In the genomic region with DNA sequence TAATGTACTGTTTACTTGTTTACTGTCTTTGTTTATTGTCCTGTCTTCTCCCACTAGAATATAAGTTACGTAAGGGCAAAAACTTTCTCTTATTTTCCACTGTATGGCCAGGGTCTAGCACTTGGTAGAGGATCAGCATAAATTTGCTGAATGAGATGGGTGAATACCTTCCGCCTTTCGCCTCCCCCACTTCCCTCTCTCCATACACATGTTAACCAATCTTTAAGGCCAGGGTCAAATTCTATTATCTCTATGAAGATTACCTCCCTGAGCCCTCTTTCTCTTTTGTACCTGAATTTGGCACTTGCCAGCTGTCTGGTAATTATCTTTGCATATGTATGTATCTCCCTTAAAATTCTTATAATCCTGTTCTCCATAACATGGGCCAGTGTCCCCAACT, we compare ENCODE assay signal across 30 cellular contexts. TPM values are rescaled to one million over a fixed set of nuclear protein-coding genes. Genes with fewer than 3 reads are reported as not detected.
A peak's percentile ranks its signal among the peaks of the same experiment; 100 is the strongest.
DNase-seq lines count a peak whose midpoint lies in the region; ATAC-seq, FAIRE-seq and TF ChIP-seq lines count a peak whose summit lies in the region.
"Had no signal": no experiment of that assay in that cellular context is flagged by ENCODE, and none has a peak within 500 bp of the region (broad histone marks: within the 10 kb centered on the region; RNA-seq: fewer than 3 reads in every experiment).

No MANE protein-coding gene starts in this region.

- peaks cover 4% of the 10 kb centered on the region for H3F3A ChIP-seq in SK-N-SH (replicated peaks; ENCODE audit: insufficient read depth)

- H3K27me3 Mint-ChIP-seq in WTC11 (ENCODE audit: low read depth), result no peaks in the 10 kb centered on the region
- H3K27me3 Mint-ChIP-seq: activated CD4-positive, alpha-beta T cell treated with anti-CD3 and anti-CD28 coated beads, Interleukin-2, amount 10 ng/mL, durations not matched to agents 24 days and 14 days had no signal

- H3K27ac Mint-ChIP-seq in WTC11, result peak overlapping the region; percentile 98
- H3K27ac Mint-ChIP-seq: activated CD4-positive, alpha-beta T cell treated with anti-CD3 and anti-CD28 coated beads, Interleukin-2, amount 10 ng/mL, durations not matched to agents 24 days and 14 days; immature natural killer cell; nephron had no signal

- H3K4me2 ChIP-seq in SK-N-SH, result no peak overlapping the region

- no peak for TF ChIP-seq EP300 in SK-N-SH (IDR thresholded peaks at IDR 0.05; ENCODE audit: borderline replicate concordance in 1 of 2, low read depth in 1 of 2, low read length in 1 of 2)

- no peaks in the 10 kb centered on the region for H3K9me2 ChIP-seq in SK-N-SH

- H3K36me3 ChIP-seq in iPS-18a (ENCODE audit: control insufficient read depth, low read depth, low read length) (no peaks in the 10 kb centered on the region), SK-N-SH (replicated peaks in 1 of 2; ENCODE audit: control insufficient read depth in 1 of 2, insufficient read depth in 2 of 2, low read length in 1 of 2) (peaks cover 0 to 3% of the 10 kb centered on the region in 2 experiments)

- POLR2A ChIA-PET in WTC11 (lab: Charles Lee), result no interaction called here
- POLR2A ChIA-PET in SK-N-SH (lab: Yijun Ruan, JAX), result no interaction called here

- H3K4me3 Mint-ChIP-seq in WTC11, result peak overlapping the region; percentile 91
- H3K4me3 Mint-ChIP-seq: immature natural killer cell, nephron had no signal

- H3K27me3 ChIP-seq in iPS-18a (ENCODE audit: control insufficient read depth, insufficient read depth, low read length) (no peaks in the 10 kb centered on the region), SK-N-SH (ENCODE audit: insufficient read depth) (no peaks in the 10 kb centered on the region)
- H3K27me3 ChIP-seq: dorsolateral prefrontal cortex had no signal

- FAIRE-seq in GM19239 (lab: Jason Lieb, UNC) (peak; percentile 64), GM12892 (lab: Jason Lieb, UNC) (no peak)
- FAIRE-seq: D721Med had no signal

- H4K20me1 ChIP-seq in SK-N-SH (ENCODE audit: insufficient read depth), result peaks cover 8% of the 10 kb centered on the region

- TF ChIP-seq RAD21 in SK-N-SH (IDR thresholded peaks at IDR 0.05; ENCODE audit: low read length), result no peak

- CTCF ChIA-PET in WTC11 (lab: Charles Lee) (interaction anchor here (0.6 kb wide), 1 partner anchor 486 kb away, joined by 4 read pairs; the partner anchor contains the start of gene FAM234B), SK-N-SH (lab: Yijun Ruan, JAX) (interaction anchor here (0.6 kb wide), 1 partner anchor 115 kb away, joined by 3 read pairs; no protein-coding TSS in a partner anchor)

- WGBS in SK-N-SH (ENCODE audit: low lambda C conversion rate), result 97% methylated on average over 3 of the region's 3 CpGs

- H3K4me3 ChIP-seq in iPS-18a (ENCODE audit: low read length), result peak overlapping the region; percentile 38
- H3K4me3 ChIP-seq in SK-N-SH (ENCODE audit: low read depth in 2 of 2, low read length in 1 of 2), result no peak overlapping the region
- H3K4me3 ChIP-seq: dorsolateral prefrontal cortex had no signal

- no peak overlapping the region for H2AFZ ChIP-seq in SK-N-SH (ENCODE audit: low read depth)

- DNase-seq in NCI-H82 (lab: John Stamatoyannopoulos, UW) (peak; percentile 50), NCI-H82 treated with DMSO at 0.1 percent for 48 hours (lab: John Stamatoyannopoulos, UW; ENCODE audit: unreplicated experiment) (no peak), GM19239 (ENCODE audit: insufficient read length, low spot score) (no peak), WTC11 (ENCODE audit: low spot score) (no peak), SK-N-SH (no peak), GM12892 (ENCODE audit: insufficient read length) (no peak), GM19240 (ENCODE audit: insufficient read length, low spot score) (no peak)
- DNase-seq: activated CD4-positive, alpha-beta T cell treated with anti-CD3 and anti-CD28 coated beads, Interleukin-2, amount 10 ng/mL, durations not matched to agents 24 days and 14 days; activated naive CD4-positive, alpha-beta T cell treated with anti-CD3 and anti-CD28 coated beads, Interleukin-2, amount 50 U/mL, for 16 hours; amniotic stem cell; dorsolateral prefrontal cortex; foreskin melanocyte; immature natural killer cell; IMR-90; left colon; NCI-H446; NCI-H748 treated with DMSO at 0.1 percent for 48 hours; SIG-M5; stimulated activated CD4-positive, alpha-beta T cell treated with anti-CD3 and anti-CD28 coated beads, Interleukin-15, amount 100 ng/mL, for 24 hours; stimulated activated CD4-positive, alpha-beta T cell treated with anti-CD3 and anti-CD28 coated beads, Interleukin-4, amount 100 ng/mL, for 4 hours; substantia nigra; T-helper 9 cell had no signal

- H3K27ac ChIP-seq in iPS-18a (ENCODE audit: low read length) (peak overlapping the region; percentile 67), SK-N-SH (ENCODE audit: low read depth in 2 of 2, low read length in 1 of 2) (no peak overlapping the region)
- H3K27ac ChIP-seq: 22Rv1, C4-2B, VCaP had no signal

- peak overlapping the region; percentile 34 for H3K9ac ChIP-seq in iPS-18a (ENCODE audit: low read length)
- no peak overlapping the region for H3K9ac ChIP-seq in SK-N-SH

- no peak for TF ChIP-seq CTCF in WTC11 (IDR thresholded peaks at IDR 0.05)
- TF ChIP-seq CTCF in SK-N-SH (IDR thresholded peaks at IDR 0.05), result no peak

- H3K79me2 ChIP-seq in SK-N-SH (ENCODE audit: insufficient read depth), result peaks cover 94% of the 10 kb centered on the region

- H3K9me3 ChIP-seq in iPS-18a (ENCODE audit: control insufficient read depth, low read depth, low read length), result no peaks in the 10 kb centered on the region
- H3K9me3 ChIP-seq in SK-N-SH, result no peaks in the 10 kb centered on the region

- H3K4me1 Mint-ChIP-seq in WTC11, result peaks cover 46% of the 10 kb centered on the region

- H3K4me1 ChIP-seq in iPS-18a (ENCODE audit: control insufficient read depth, low read depth, low read length) (peaks cover 34% of the 10 kb centered on the region), SK-N-SH (ENCODE audit: control insufficient read depth in 1 of 2, insufficient read depth in 2 of 2, low read depth in 1 of 2, low read length in 1 of 2) (peaks cover 0 to 12% of the 10 kb centered on the region in 2 experiments; a peak in 2 of 4 replicates)

- peak; percentile 2; the same call in 1 of the 2 replicates for ATAC-seq in WTC11
- ATAC-seq: HCT116, left colon had no signal

- peaks cover 11% of the 10 kb centered on the region for H3K36me3 Mint-ChIP-seq in WTC11
- H3K36me3 Mint-ChIP-seq: immature natural killer cell had no signal

- TF ChIP-seq POLR2A in GM12892 (IDR thresholded peaks at IDR 0.05; ENCODE audit: low read depth, low read length), result no peak

- no peaks in the 10 kb centered on the region for H3K9me3 Mint-ChIP-seq in WTC11
- H3K9me3 Mint-ChIP-seq: activated CD4-positive, alpha-beta T cell treated with anti-CD3 and anti-CD28 coated beads, Interleukin-2, amount 10 ng/mL, durations not matched to agents 24 days and 14 days; brain; immature natural killer cell; nephron had no signal

TF ChIP-seq in WTC11, 78 proteins besides CTCF, POLR2A, EP300 and RAD21 (continues in another document):
- no peak for TF ChIP-seq ATF1 (CRISPR knock-in tag; IDR thresholded peaks at IDR 0.05)
- TF ChIP-seq, protein P1, sequence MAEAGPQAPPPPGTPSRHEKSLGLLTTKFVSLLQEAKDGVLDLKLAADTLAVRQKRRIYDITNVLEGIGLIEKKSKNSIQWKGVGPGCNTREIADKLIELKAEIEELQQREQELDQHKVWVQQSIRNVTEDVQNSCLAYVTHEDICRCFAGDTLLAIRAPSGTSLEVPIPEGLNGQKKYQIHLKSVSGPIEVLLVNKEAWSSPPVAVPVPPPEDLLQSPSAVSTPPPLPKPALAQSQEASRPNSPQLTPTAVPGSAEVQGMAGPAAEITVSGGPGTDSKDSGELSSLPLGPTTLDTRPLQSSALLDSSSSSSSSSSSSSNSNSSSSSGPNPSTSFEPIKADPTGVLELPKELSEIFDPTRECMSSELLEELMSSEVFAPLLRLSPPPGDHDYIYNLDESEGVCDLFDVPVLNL (CRISPR knock-in tag; IDR thresholded peaks at IDR 0.05; ENCODE audit: borderline replicate concordance, low read depth), result no peak
- no peak for TF ChIP-seq NR1H2 (CRISPR knock-in tag; IDR thresholded peaks at IDR 0.05)
- TF ChIP-seq NFATC4 (CRISPR knock-in tag; IDR thresholded peaks at IDR 0.05), result no peak
- no peak for TF ChIP-seq ZNF219 (CRISPR knock-in tag; IDR thresholded peaks at IDR 0.05; ENCODE audit: borderline replicate concordance)

TF ChIP-seq in SK-N-SH, 30 proteins besides CTCF, POLR2A, EP300 and RAD21:
- TF ChIP-seq ELF1 (IDR thresholded peaks at IDR 0.05), result no peak
- TF ChIP-seq CHD2 (IDR thresholded peaks at IDR 0.05; ENCODE audit: low read length, partially characterized antibody), result no peak
- no peak for TF ChIP-seq FOXJ3 (CRISPR knock-in tag; IDR thresholded peaks at IDR 0.05)
- no peak for TF ChIP-seq EZH2phosphoT487 (IDR thresholded peaks at IDR 0.05; ENCODE audit: borderline replicate concordance, low read depth)
- TF ChIP-seq, protein P2, sequence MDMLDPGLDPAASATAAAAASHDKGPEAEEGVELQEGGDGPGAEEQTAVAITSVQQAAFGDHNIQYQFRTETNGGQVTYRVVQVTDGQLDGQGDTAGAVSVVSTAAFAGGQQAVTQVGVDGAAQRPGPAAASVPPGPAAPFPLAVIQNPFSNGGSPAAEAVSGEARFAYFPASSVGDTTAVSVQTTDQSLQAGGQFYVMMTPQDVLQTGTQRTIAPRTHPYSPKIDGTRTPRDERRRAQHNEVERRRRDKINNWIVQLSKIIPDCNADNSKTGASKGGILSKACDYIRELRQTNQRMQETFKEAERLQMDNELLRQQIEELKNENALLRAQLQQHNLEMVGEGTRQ (IDR thresholded peaks at IDR 0.05; ENCODE audit: borderline replicate concordance, low read depth, low read length), result no peak
- no peak for TF ChIP-seq FOSL2 (IDR thresholded peaks at IDR 0.05; ENCODE audit: borderline replicate concordance, low read depth)

RNA-seq across cellular contexts. Expression of gene DUSP16, which starts 4.9 kb away (rescaled TPM):
- 51.9 to 52.5 TPM (median 52.4 TPM) in 3 replicates for total RNA-seq in WTC11 (2021)
- polyA plus RNA-seq in SK-N-SH (2012; rRNA removed), result 7.1 and 8.5 TPM in 2 replicates
- polyA plus RNA-seq in SK-N-SH (2012; cell fraction: cytosol; rRNA removed), result 8.6 and 9.8 TPM in 2 replicates
- polyA plus RNA-seq in SK-N-SH (2012; cell fraction: nucleus; rRNA removed), result 5.0 and 7.1 TPM in 2 replicates
- 17.3 TPM for polyA plus RNA-seq in GM12892 (2012; ENCODE audit: missing spikeins)

RNA-seq across cellular contexts. Expression of gene CREBL2, which starts 53.9 kb away (rescaled TPM):
- total RNA-seq in WTC11 (2021), result 17.3 to 19.0 TPM (median 18.9 TPM) in 3 replicates
- polyA plus RNA-seq in SK-N-SH (2012; rRNA removed), result 12.6 and 16.2 TPM in 2 replicates
- polyA plus RNA-seq in SK-N-SH (2012; cell fraction: cytosol; rRNA removed), result 20.2 and 20.7 TPM in 2 replicates
- polyA plus RNA-seq in SK-N-SH (2012; cell fraction: nucleus; rRNA removed), result 4.0 and 6.7 TPM in 2 replicates
- polyA plus RNA-seq in GM12892 (2012; ENCODE audit: missing spikeins), result 11.0 TPM
